ENCODE assay signal across 8 cellular contexts in the genomic region with DNA sequence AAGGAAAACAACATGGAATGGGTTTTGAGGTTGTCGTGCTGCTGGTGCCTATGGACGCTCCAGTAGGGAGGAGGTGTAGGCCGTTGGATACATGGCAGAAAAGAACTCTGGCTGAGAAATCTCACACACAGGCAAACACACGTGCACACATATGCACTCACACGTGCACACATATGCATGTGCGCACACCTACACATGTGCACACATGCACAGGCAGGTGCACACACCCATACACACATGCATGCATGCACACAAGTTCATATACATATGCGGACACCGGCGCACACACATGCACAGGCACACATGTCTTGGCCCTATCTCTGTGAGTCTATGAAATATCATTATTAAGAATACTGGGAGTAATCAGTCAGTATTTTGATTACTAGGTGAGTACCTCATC.
"Had no signal": no experiment of that assay in that cellular context is flagged by ENCODE, and none has a peak within 500 bp of the region (broad histone marks: within the 10 kb centered on the region; RNA-seq: fewer than 3 reads in every experiment).

No MANE protein-coding gene starts in this region.

- H3K4me3 Mint-ChIP-seq: GM23338, H9, IgD-negative memory B cell had no signal

- FAIRE-seq: H1, H54, HTR-8/SVneo had no signal

- H3K4me2 ChIP-seq: GM23338 had no signal

- H3K27ac Mint-ChIP-seq: GM23338, H9, IgD-negative memory B cell had no signal

- DNase-seq: H9, HCEC 1CT, KBM-7 had no signal

- H3K4me3 ChIP-seq: GM23338 had no signal

- ATAC-seq: GM23338 had no signal

- H3K4me1 Mint-ChIP-seq: IgD-negative memory B cell had no signal
